In genomic region chr11:68121067-68121899, GRCh38 we compare ENCODE assay signal across 8 cellular contexts. TPM values are rescaled to one million over a fixed set of nuclear protein-coding genes. Genes with fewer than 3 reads are reported as not detected.
DNase-seq lines count a peak whose midpoint lies in the region; TF ChIP-seq lines count a peak whose summit lies in the region.

CHKA (minus strand) TSS chr11:68121388; CDS start chr11:68121177, 211 bp downstream.

- H3K4me3 ChIP-seq in MM.1S (ENCODE audit: low read length) (peak within 1 kb of the TSS; percentile 81), neuronal stem cell (ENCODE audit: low read length in 2 of 2) (peak within 1 kb of the TSS; percentile 79 to 93), subcutaneous abdominal adipose tissue (ENCODE audit: low read depth in 1 of 5, low read length in 5 of 5) (peak within 1 kb of the TSS; percentile 68 to 82 (median 75))

- H3K79me2 ChIP-seq in MM.1S (ENCODE audit: low read length): peaks cover 42% of the 10 kb centered on the region

- H3K27me3 ChIP-seq in MM.1S (replicated peaks; ENCODE audit: insufficient read depth, low read length) (no peaks in the 10 kb centered on the region), neuronal stem cell (ENCODE audit: control insufficient read depth in 3 of 3, insufficient read depth in 3 of 3, low read depth in 1 of 3, low read length in 3 of 3) (no peaks in the 10 kb centered on the region), subcutaneous abdominal adipose tissue (ENCODE audit: control insufficient read depth in 5 of 5, insufficient read depth in 4 of 5, low read length in 5 of 5) (no peaks in the 10 kb centered on the region)

- H3K36me3 ChIP-seq in MM.1S (replicated peaks; ENCODE audit: insufficient read depth, low read length) (no peaks in the 10 kb centered on the region), neuronal stem cell (replicated peaks in 1 of 2; ENCODE audit: control insufficient read depth in 2 of 2, insufficient read depth in 2 of 2, low read length in 2 of 2) (peaks cover 0 to 5% of the 10 kb centered on the region in 2 donors), subcutaneous abdominal adipose tissue (ENCODE audit: control insufficient read depth in 5 of 5, insufficient read depth in 5 of 5, low read length in 5 of 5) (no peaks in the 10 kb centered on the region)

- peak within 1 kb of the TSS; percentile 97 for H2AFZ ChIP-seq in MM.1S (ENCODE audit: low read length)
- peak within 1 kb of the TSS; percentile 96 for H2AFZ ChIP-seq in neuronal stem cell (ENCODE audit: low read length)

- peak within 1 kb of the TSS; percentile 75 for H3K23ac ChIP-seq in neuronal stem cell (ENCODE audit: low read depth, low read length, poor library complexity)

- H3K27ac ChIP-seq in MM.1S (ENCODE audit: low read length) (peak within 1 kb of the TSS; percentile 75; the same call in 1 of the 2 replicates), neuronal stem cell (replicated peaks; ENCODE audit: low read length) (peak within 1 kb of the TSS; percentile 93), subcutaneous abdominal adipose tissue (ENCODE audit: low read depth, low read length) (peak within 1 kb of the TSS; percentile 90)

- peaks cover 11% of the 10 kb centered on the region for H3K4me1 ChIP-seq in MM.1S (ENCODE audit: low read length)
- peaks cover 5 to 19% of the 10 kb centered on the region in 2 donors for H3K4me1 ChIP-seq in neuronal stem cell (ENCODE audit: control insufficient read depth in 2 of 2, insufficient read depth in 1 of 2, low read depth in 1 of 2, low read length in 2 of 2)
- H3K4me1 ChIP-seq in subcutaneous abdominal adipose tissue (ENCODE audit: control insufficient read depth in 5 of 5, insufficient read depth in 5 of 5, low read length in 5 of 5): peaks cover 8 to 55% (median 48%) of the 10 kb centered on the region in 5 donors

- H3F3A ChIP-seq in MM.1S (ENCODE audit: insufficient read depth, low read length): peaks cover 3% of the 10 kb centered on the region; the same call in 1 of the 2 replicates

- H3K14ac ChIP-seq in neuronal stem cell (ENCODE audit: low read length): no peak within 1 kb of the TSS

- in situ Hi-C loops in SK-MEL-5 (cut with HindIII; ENCODE audit: low pct_unique_long_range_greater_than_20kb, low sequenced_read_pairs): no loop called here

- peak within 1 kb of the TSS; percentile 67 for H2BK5ac ChIP-seq in neuronal stem cell (ENCODE audit: low read length)

- TF ChIP-seq CTCF in MM.1S (IDR thresholded peaks at IDR 0.05; ENCODE audit: low read length): no peak

- peak within 1 kb of the TSS; percentile 98 for H4K8ac ChIP-seq in neuronal stem cell (ENCODE audit: low read depth, low read length)

- H3K18ac ChIP-seq in neuronal stem cell (ENCODE audit: low read length): peak within 1 kb of the TSS; percentile 95

- peaks cover 6% of the 10 kb centered on the region for H3K79me1 ChIP-seq in neuronal stem cell (ENCODE audit: low read depth, low read length)

- H3K4me2 ChIP-seq in MM.1S (ENCODE audit: low read depth, low read length) (peak within 1 kb of the TSS; percentile 94), neuronal stem cell (ENCODE audit: insufficient read depth, low read length, poor library complexity, severe bottlenecking) (peak within 1 kb of the TSS; percentile 90)

- H3K9me2 ChIP-seq in MM.1S (replicated peaks; ENCODE audit: insufficient read depth, low read length): no peaks in the 10 kb centered on the region

- H2BK15ac ChIP-seq in neuronal stem cell (ENCODE audit: low read length): peak within 1 kb of the TSS; percentile 98

- H4K20me1 ChIP-seq in MM.1S (ENCODE audit: insufficient read depth, low read length): no peaks in the 10 kb centered on the region; the same call in 1 of the 2 replicates

- peak within 1 kb of the TSS; percentile 79 for H4K91ac ChIP-seq in neuronal stem cell (ENCODE audit: low read depth, low read length, poor library complexity)

- peak within 1 kb of the TSS; percentile 91 for H3K4ac ChIP-seq in neuronal stem cell (ENCODE audit: low read length)

- peak within 1 kb of the TSS; percentile 100 for H2AK5ac ChIP-seq in neuronal stem cell (ENCODE audit: low read depth, low read length)

- WGBS in neuronal stem cell (ENCODE audit: extremely low coverage in 2 of 2, insufficient read length in 2 of 2, insufficient replicate concordance in 1 of 2), 2 donors: no CpG with 5 or more reads among the region's 107 CpGs

- peak; percentile 99 for DNase-seq in GM03348 (ENCODE audit: low spot score)
- peak; percentile 90 for DNase-seq in HCEC 1CT
- peak; percentile 94 for DNase-seq in MM.1S
- DNase-seq in SK-MEL-5 (ENCODE audit: low read depth, low spot score): peak; percentile 88
- peak; percentile 88 for DNase-seq in activated naive CD4-positive, alpha-beta T cell treated with Interleukin-2 at 50 U/mL for 16 hours
- DNase-seq in foreskin melanocyte: peak; percentile 88
- peak; percentile 94 for DNase-seq in neuronal stem cell (ENCODE audit: low spot score)

- H3K9ac ChIP-seq in MM.1S (ENCODE audit: low read length) (peak within 1 kb of the TSS; percentile 85), neuronal stem cell (ENCODE audit: low read depth, low read length, poor library complexity) (peak within 1 kb of the TSS; percentile 89), subcutaneous abdominal adipose tissue (ENCODE audit: low read length in 5 of 5) (peak within 1 kb of the TSS; percentile 68 to 94 (median 84))

- H2BK12ac ChIP-seq in neuronal stem cell (ENCODE audit: low read length): peak within 1 kb of the TSS; percentile 8

- peak within 1 kb of the TSS; percentile 2 for H2BK120ac ChIP-seq in neuronal stem cell (ENCODE audit: low read depth, low read length)

- no peaks in the 10 kb centered on the region for H3K9me3 ChIP-seq in MM.1S (replicated peaks; ENCODE audit: insufficient read depth, low read length)
- no peaks in the 10 kb centered on the region for H3K9me3 ChIP-seq in neuronal stem cell (replicated peaks in 1 of 2; ENCODE audit: control insufficient read depth in 2 of 2, insufficient read depth in 1 of 2, low read depth in 1 of 2, low read length in 2 of 2)
- H3K9me3 ChIP-seq in subcutaneous abdominal adipose tissue (ENCODE audit: control insufficient read depth in 5 of 5, low read length in 5 of 5): no peaks in the 10 kb centered on the region

RNA-seq across cellular contexts. Expression of gene CHKA, which starts in this region (rescaled TPM):
- 55.9 and 62.2 TPM in 2 replicates for total RNA-seq in SK-MEL-5 (2014; rRNA removed; shearing (Covaris generic))
- 33.8 and 34.5 TPM in 2 replicates for polyA plus RNA-seq in SK-MEL-5 (2015; cell fraction: cytosol; rRNA removed)
- 163 and 183 TPM in 2 replicates for polyA plus RNA-seq in SK-MEL-5 (2015; cell fraction: nucleus; rRNA removed)
- 21.6 TPM for polyA plus RNA-seq in neuronal stem cell (2013, experiment 1 of 2)
- 22.9 TPM for polyA plus RNA-seq in neuronal stem cell (2013, experiment 2 of 2)

Comparison
In these comparisons a context has a peak if more than half of its experiments do, and no peak if none do; other contexts are left out.
1. Peak in every context shown above with its lines: DNase-seq, H3K4me3 ChIP-seq and H3K27ac ChIP-seq.